Comparison of ENCODE assay signal across 1 cellular context in genomic region chr15:52563499-52564060, GRCh38.
A peak's percentile ranks its signal among the peaks of the same experiment; 100 is the strongest.
TF ChIP-seq lines count a peak whose summit lies in the region.

No MANE protein-coding gene starts in this region.

TF ChIP-seq in K562, 482 proteins besides CTCF, POLR2A, EP300 and RAD21:
- TF ChIP-seq C11orf30 (IDR thresholded peaks at IDR 0.05; ENCODE audit: low read depth): peak; percentile 67
- no peak for TF ChIP-seq CREBBP (IDR thresholded peaks at IDR 0.05; ENCODE audit: low read depth, low read length)
- peak; percentile 72 for TF ChIP-seq MAFK (IDR thresholded peaks at IDR 0.05; ENCODE audit: low read length)
- peak; percentile 51 for TF ChIP-seq MAFG (tag; conservative IDR thresholded peaks at IDR 0.05)
- peak; percentile 66 for TF ChIP-seq MAFF (IDR thresholded peaks at IDR 0.05; ENCODE audit: low read length)
- peak; percentile 84 for TF ChIP-seq ZNF316 (IDR thresholded peaks at IDR 0.05)
